Comparison of ENCODE assay signal across 20 cellular contexts in the genomic region with DNA sequence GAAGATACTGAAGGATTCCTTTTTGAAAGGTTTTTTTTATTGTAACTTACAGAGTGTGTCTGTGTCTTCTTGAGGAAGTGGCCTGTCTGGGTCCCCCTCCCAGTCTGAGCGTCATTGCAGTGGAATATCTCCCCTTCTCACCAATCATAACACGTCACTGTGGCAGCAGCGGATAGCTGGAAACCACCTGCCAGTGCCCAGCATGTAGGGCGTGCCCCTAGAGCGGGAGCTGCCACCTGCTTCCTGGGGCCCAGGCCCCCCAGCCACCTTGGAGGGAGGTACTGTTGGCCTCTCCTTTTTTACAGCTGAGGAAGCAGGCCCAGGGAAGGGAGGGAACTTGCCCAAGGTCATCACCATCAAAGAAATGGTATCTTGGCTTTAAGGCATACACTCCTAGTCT. TPM values are rescaled to one million over a fixed set of nuclear protein-coding genes. Genes with fewer than 3 reads are reported as not detected.
DNase-seq lines count a peak whose midpoint lies in the region; ATAC-seq and TF ChIP-seq lines count a peak whose summit lies in the region.
"Had no signal": no experiment of that assay in that cellular context is flagged by ENCODE, and none has a peak within 500 bp of the region (broad histone marks: within the 10 kb centered on the region; RNA-seq: fewer than 3 reads in every experiment).

No MANE protein-coding gene starts in this region.

- H3K27me3 Mint-ChIP-seq in CD4-positive, CD25-positive, alpha-beta regulatory T cell, result no peaks in the 10 kb centered on the region
- H3K27me3 Mint-ChIP-seq: activated naive CD8-positive, alpha-beta T cell treated with anti-CD3 and anti-CD28 coated beads, Interleukin-2, amount 10 ng/mL, durations not matched to agents 7 days and 5 days had no signal

- no peaks in the 10 kb centered on the region for H3K9me3 Mint-ChIP-seq in CD4-positive, CD25-positive, alpha-beta regulatory T cell
- H3K9me3 Mint-ChIP-seq: activated naive CD8-positive, alpha-beta T cell treated with anti-CD3 and anti-CD28 coated beads, Interleukin-2, amount 10 ng/mL, durations not matched to agents 7 days and 5 days had no signal

- no peak for TF ChIP-seq CTCF in WERI-Rb-1 (IDR thresholded peaks at IDR 0.05; ENCODE audit: low read depth, low read length)

- H3K4me3 ChIP-seq in CD4-positive, CD25-positive, alpha-beta regulatory T cell (ENCODE audit: low read depth, low read length), result no peak overlapping the region
- H3K4me3 ChIP-seq in WERI-Rb-1 (ENCODE audit: low read depth, low read length), result no peak overlapping the region
- peak overlapping the region in 1 of 2 donors; percentile 21 for H3K4me3 ChIP-seq in muscle layer of duodenum (ENCODE audit: low read depth in 1 of 2, low read length in 2 of 2)
- H3K4me3 ChIP-seq: body of pancreas, gastrocnemius medialis, thyroid gland had no signal

- H3K36me3 ChIP-seq in CD4-positive, CD25-positive, alpha-beta regulatory T cell (ENCODE audit: control insufficient read depth, insufficient read depth, low read length), result no peaks in the 10 kb centered on the region
- H3K36me3 ChIP-seq in WERI-Rb-1 (peaks cover 33% of the 10 kb centered on the region), muscle layer of duodenum (ENCODE audit: control insufficient read depth in 1 of 2, insufficient read depth in 2 of 2, low read length in 2 of 2) (peaks cover 3 to 25% of the 10 kb centered on the region in 2 donors)
- H3K36me3 ChIP-seq: thyroid gland had no signal

- H3K4me1 ChIP-seq in CD4-positive, CD25-positive, alpha-beta regulatory T cell (ENCODE audit: control insufficient read depth, insufficient read depth, low read length, poor library complexity, severe bottlenecking), result peaks cover 4% of the 10 kb centered on the region
- H3K4me1 ChIP-seq in muscle layer of duodenum (ENCODE audit: control insufficient read depth in 1 of 2, insufficient read depth in 2 of 2, low read length in 2 of 2), result peaks cover 0 to 4% of the 10 kb centered on the region in 2 donors

- H3K36me3 Mint-ChIP-seq in CD4-positive, CD25-positive, alpha-beta regulatory T cell, result peaks cover 7% of the 10 kb centered on the region

- peak in 2 of 3 donors; percentile 19 to 63 for DNase-seq in CD4-positive, CD25-positive, alpha-beta regulatory T cell
- DNase-seq in DMS153 treated with DMSO at 0.1 percent for 48 hours (lab: John Stamatoyannopoulos, UW; ENCODE audit: unreplicated experiment) (peak; percentile 8), WERI-Rb-1 (no peak), iPS-NIHi7 (ENCODE audit: extremely low spot score) (no peak)
- DNase-seq in stimulated activated CD4-positive, alpha-beta T cell treated with anti-CD3 and anti-CD28 coated beads, Interleukin-12 subunit alpha, Interleukin-12 subunit beta, amount 100 ng/mL, for 4 hours, result no peak
- DNase-seq: activated naive CD8-positive, alpha-beta T cell treated with anti-CD3 and anti-CD28 coated beads, Interleukin-2, amount 10 ng/mL, durations not matched to agents 7 days and 5 days; body of pancreas; effector memory CD4-positive, alpha-beta T cell; EL; gastrocnemius medialis; kidney glomerular epithelial cell; mesenchymal stem cell; NCI-H345; NK-92 treated with Interleukin-12 subunit alpha and Interleukin-12 subunit beta, amount 100 ng/mL, for 24 hours; stimulated activated CD4-positive, alpha-beta T cell treated with anti-CD3 and anti-CD28 coated beads, Interleukin-1b, Interleukin-23, amount 100 ng/mL, for 48 hours; stimulated activated naive CD4-positive, alpha-beta T cell had no signal

- peak overlapping the region in 1 of 3 donors; percentile 29 for H3K27ac Mint-ChIP-seq in CD4-positive, CD25-positive, alpha-beta regulatory T cell
- H3K27ac Mint-ChIP-seq: activated naive CD8-positive, alpha-beta T cell treated with anti-CD3 and anti-CD28 coated beads, Interleukin-2, amount 10 ng/mL, durations not matched to agents 7 days and 5 days had no signal

- no peak overlapping the region for H3K4me3 Mint-ChIP-seq in CD4-positive, CD25-positive, alpha-beta regulatory T cell
- H3K4me3 Mint-ChIP-seq: activated naive CD8-positive, alpha-beta T cell treated with anti-CD3 and anti-CD28 coated beads, Interleukin-2, amount 10 ng/mL, durations not matched to agents 7 days and 5 days had no signal

- no peak overlapping the region for H3K27ac ChIP-seq in CD4-positive, CD25-positive, alpha-beta regulatory T cell (ENCODE audit: insufficient read depth, low read length, poor library complexity, severe bottlenecking)
- H3K27ac ChIP-seq in WERI-Rb-1 (peak overlapping the region; percentile 84), muscle layer of duodenum (ENCODE audit: low read length) (peak overlapping the region; percentile 5)
- H3K27ac ChIP-seq: gastrocnemius medialis, thyroid gland had no signal

- H3K27me3 ChIP-seq in CD4-positive, CD25-positive, alpha-beta regulatory T cell (ENCODE audit: control insufficient read depth, insufficient read depth, low read length), result no peaks in the 10 kb centered on the region
- no peaks in the 10 kb centered on the region for H3K27me3 ChIP-seq in WERI-Rb-1 (ENCODE audit: insufficient read depth, low read depth, severe bottlenecking)
- no peaks in the 10 kb centered on the region for H3K27me3 ChIP-seq in muscle layer of duodenum (ENCODE audit: low read depth, low read length)
- H3K27me3 ChIP-seq: body of pancreas, gastrocnemius medialis, thyroid gland had no signal

- no peak for ATAC-seq in CD4-positive, CD25-positive, alpha-beta regulatory T cell (ENCODE audit: low read depth in 2 of 2)
- no peak for ATAC-seq in HG03175 (IDR thresholded peaks at IDR 0.05; ENCODE audit: unreplicated experiment)
- ATAC-seq: body of pancreas, esophagus mucosa, gastrocnemius medialis had no signal

- peaks cover 0 to 15% (median 6%) of the 10 kb centered on the region in 4 donors for H3K4me1 Mint-ChIP-seq in CD4-positive, CD25-positive, alpha-beta regulatory T cell

- H3K9me3 ChIP-seq in CD4-positive, CD25-positive, alpha-beta regulatory T cell (ENCODE audit: control insufficient read depth in 2 of 2, low read length in 2 of 2), result no peaks in the 10 kb centered on the region
- H3K9me3 ChIP-seq in WERI-Rb-1 (ENCODE audit: severe bottlenecking) (no peaks in the 10 kb centered on the region), muscle layer of duodenum (ENCODE audit: control insufficient read depth in 1 of 2, low read length in 2 of 2) (no peaks in the 10 kb centered on the region)
- H3K9me3 ChIP-seq: body of pancreas, gastrocnemius medialis, thyroid gland had no signal

RNA-seq across cellular contexts. Expression of gene DNM2, which starts 4.6 kb away (rescaled TPM):
- total RNA-seq in CD4-positive, CD25-positive, alpha-beta regulatory T cell, result 269 TPM
- polyA plus RNA-seq in CD4-positive, CD25-positive, alpha-beta regulatory T cell, result 10 to 100 TPM; 61.8 to 63.6 (median 62.8) TPM

RNA-seq across cellular contexts. Expression of gene QTRT1, which starts 12.1 kb away (rescaled TPM):
- total RNA-seq in CD4-positive, CD25-positive, alpha-beta regulatory T cell, result 37.2 TPM
- polyA plus RNA-seq in CD4-positive, CD25-positive, alpha-beta regulatory T cell, result 10 to 100 TPM; 30.6 to 43.7 (median 36.9) TPM

RNA-seq across cellular contexts. Expression of gene ILF3, which starts 59.2 kb away (rescaled TPM):
- total RNA-seq in CD4-positive, CD25-positive, alpha-beta regulatory T cell, result 444 TPM
- polyA plus RNA-seq in CD4-positive, CD25-positive, alpha-beta regulatory T cell, result 10 to 100 TPM; 54.8 to 70.8 (median 62.1) TPM

Comparison
In these comparisons a context has a peak if more than half of its experiments do, and no peak if none do; other contexts are left out.
1. DNase-seq: peak in CD4-positive, CD25-positive, alpha-beta regulatory T cell (2 of 3) and DMS153 treated with DMSO at 0.1 percent for 48 hours (single experiment); none in WERI-Rb-1 (single experiment), stimulated activated CD4-positive, alpha-beta T cell treated with anti-CD3 and anti-CD28 coated beads, Interleukin-12 subunit alpha, Interleukin-12 subunit beta, amount 100 ng/mL, for 4 hours (single experiment) and iPS-NIHi7 (single experiment).